ENCODE assay signal across 12 cellular contexts in genomic region chr18:41075212-41075611, GRCh38.
DNase-seq lines count a peak whose midpoint lies in the region; ATAC-seq, FAIRE-seq and TF ChIP-seq lines count a peak whose summit lies in the region.
"Had no signal": no experiment of that assay in that cellular context is flagged by ENCODE, and none has a peak within 500 bp of the region (broad histone marks: within the 10 kb centered on the region; RNA-seq: fewer than 3 reads in every experiment).

No MANE protein-coding gene starts in this region.

- no peaks in the 10 kb centered on the region for H3K9me3 ChIP-seq in GM12878 (replicated peaks; ENCODE audit: control insufficient read depth, insufficient read depth, low read length)
- no peaks in the 10 kb centered on the region for H3K9me3 ChIP-seq in pancreas

- intact Hi-C loops in GM12878 (cut with micrococcal nuclease; ENCODE audit: unreplicated experiment): no loop called here
- intact Hi-C loops in pancreas (cut with DNase I): no loop called here

- no peak overlapping the region for H2AFZ ChIP-seq in GM12878 (ENCODE audit: control insufficient read depth, low read depth, low read length)

- DNase-seq in AG04449 (ENCODE audit: low read depth, low spot score) (peak; percentile 60), HT1080 (ENCODE audit: low read depth) (peak; percentile 55), GM12878 (ENCODE audit: low read depth, low spot score) (no peak), kidney epithelial cell (ENCODE audit: low read depth) (peak; percentile 35), pancreas (no peak), hypothalamus (lab: John Stamatoyannopoulos, UW) (no peak), LoVo (ENCODE audit: low spot score) (no peak)
- DNase-seq: activated B cell treated with CpG ODN at 0.5 μM for 24 hours, amygdala, NCI-H446 treated with DMSO at 0.1 percent for 48 hours, tibial artery had no signal

- no peak for TF ChIP-seq RAD21 in GM12878 (IDR thresholded peaks at IDR 0.05; ENCODE audit: insufficient read depth, low read depth, low read length)

- SMC1A ChIA-PET in GM12878 (lab: Charles Lee; ENCODE audit: uncharacterized antibody, unreplicated experiment): interaction anchor here (0.9 to 2.3 kb wide), 4 partner anchors 13 to 78 kb away, joined by 3 to 10 read pairs (median 4); no protein-coding TSS in a partner anchor

- H3K79me2 ChIP-seq in GM12878 (ENCODE audit: control insufficient read depth, insufficient read depth, low read length): no peaks in the 10 kb centered on the region

- 0% methylated on average over 1 of the region's 1 CpG for WGBS in GM12878 (ENCODE audit: insufficient coverage, insufficient replicate concordance, low lambda C conversion rate, missing lambda C conversion rate)
- 13 to 15% methylated on average over 1 of the region's 1 CpG for WGBS in pancreas, 2 donors

- POLR2A ChIA-PET in AG04449 (lab: Yijun Ruan, JAX) (no interaction called here), GM12878 (lab: Charles Lee) (no interaction called here)

- RAD21 ChIA-PET in GM12878 (lab: Charles Lee; ENCODE audit: unreplicated experiment): no interaction called here

- H4K20me1 ChIP-seq in GM12878 (ENCODE audit: control insufficient read depth, insufficient read depth): no peaks in the 10 kb centered on the region

- BruUV-seq in GM12878 (replicated peaks; lab: Mats Ljungman, UMichigan): no TSS peak

- H3K27me3 ChIP-seq in GM12878 (replicated peaks in 1 of 2; ENCODE audit: control insufficient read depth in 2 of 2, insufficient read depth in 2 of 2, low read length in 1 of 2) (no peaks in the 10 kb centered on the region), kidney epithelial cell (ENCODE audit: control insufficient read depth, insufficient read depth, low read length) (no peaks in the 10 kb centered on the region), pancreas (no peaks in the 10 kb centered on the region)
- H3K27me3 ChIP-seq: tibial artery had no signal

- H3K9ac ChIP-seq in GM12878 (ENCODE audit: control insufficient read depth, insufficient read depth, low read length): no peak overlapping the region

- H3K36me3 ChIP-seq in GM12878 (ENCODE audit: control insufficient read depth in 2 of 2, insufficient read depth in 2 of 2, low read length in 1 of 2): no peaks in the 10 kb centered on the region
- no peaks in the 10 kb centered on the region for H3K36me3 ChIP-seq in kidney epithelial cell (ENCODE audit: control insufficient read depth, insufficient read depth, low read length)
- no peaks in the 10 kb centered on the region for H3K36me3 ChIP-seq in pancreas
- H3K36me3 ChIP-seq: tibial artery had no signal

- ATAC-seq in GM12878 (peak; percentile 88), HG03139 (IDR thresholded peaks at IDR 0.05; ENCODE audit: unreplicated experiment) (no peak), pancreas (no peak)

- TF ChIP-seq EP300 in GM12878 (IDR thresholded peaks at IDR 0.05; ENCODE audit: borderline replicate concordance in 1 of 2, control insufficient read depth in 1 of 2, low read depth in 2 of 2, low read length in 2 of 2): no peak

- in situ Hi-C loops in GM12878 (cut with MboI): no loop called here

- CTCF ChIA-PET in AG04449 (lab: Yijun Ruan, JAX) (no interaction called here), GM12878 (lab: Yijun Ruan, JAX) (no interaction called here)

- no peak overlapping the region for H3K4me3 ChIP-seq in AG04449 (ENCODE audit: low read depth, low read length)
- H3K4me3 ChIP-seq in GM12878: no peak overlapping the region
- no peak overlapping the region for H3K4me3 ChIP-seq in kidney epithelial cell (ENCODE audit: low read depth, low read length)
- H3K4me3 ChIP-seq in pancreas: no peak overlapping the region
- H3K4me3 ChIP-seq: tibial artery had no signal

- TF ChIP-seq CTCF in AG04449 (IDR thresholded peaks at IDR 0.05; ENCODE audit: insufficient read depth, low read length, missing control alignments) (no peak), GM12878 (IDR thresholded peaks at IDR 0.05 in 2 of 3, conservative IDR thresholded peaks at IDR 0.05 in 1 of 3; ENCODE audit: control insufficient read depth in 2 of 3, extremely low read depth in 1 of 3, insufficient read depth in 1 of 3, low read depth in 3 of 3, low read length in 3 of 3) (no peak), kidney epithelial cell (IDR thresholded peaks at IDR 0.05; ENCODE audit: insufficient read depth, low read length, poor library complexity, severe bottlenecking) (no peak), pancreas (IDR thresholded peaks at IDR 0.05) (no peak)

- H3K4me1 ChIP-seq in GM12878 (ENCODE audit: control insufficient read depth, insufficient read depth, low read length) (no peaks in the 10 kb centered on the region), pancreas (no peaks in the 10 kb centered on the region)
- H3K4me1 ChIP-seq: tibial artery had no signal

- H3K27ac ChIP-seq in GM12878 (ENCODE audit: control insufficient read depth, insufficient read depth) (no peak overlapping the region), pancreas (no peak overlapping the region)
- H3K27ac ChIP-seq: tibial artery had no signal

- no peak overlapping the region for H3K4me2 ChIP-seq in GM12878 (ENCODE audit: control insufficient read depth, insufficient read depth)

- FAIRE-seq in GM12878 (lab: Jason Lieb, UNC) (no peak), pancreas (lab: Jason Lieb, UNC) (no peak)

- no peak for TF ChIP-seq POLR2A in GM12878 (IDR thresholded peaks at IDR 0.05; ENCODE audit: low read depth, low read length)

TF ChIP-seq in GM12878, 131 proteins besides CTCF, POLR2A, EP300 and RAD21:
- TF ChIP-seq POLR2AphosphoS5 (IDR thresholded peaks at IDR 0.05; ENCODE audit: low read length) (no peak), YY1 (IDR thresholded peaks at IDR 0.05; ENCODE audit: low read depth, low read length) (no peak), MXI1 (IDR thresholded peaks at IDR 0.05; ENCODE audit: low read depth, low read length) (no peak), GATAD2B (conservative IDR thresholded peaks at IDR 0.05; ENCODE audit: low read depth) (no peak), LARP7 (IDR thresholded peaks at IDR 0.05) (no peak), PRDM15 (CRISPR knock-in tag; IDR thresholded peaks at IDR 0.05) (no peak), BCL11A (IDR thresholded peaks at IDR 0.05; ENCODE audit: low read depth, low read length) (no peak), BACH1 (IDR thresholded peaks at IDR 0.05; ENCODE audit: borderline replicate concordance) (no peak), DPF2 (IDR thresholded peaks at IDR 0.05) (peak; percentile 56), PBX3 (IDR thresholded peaks at IDR 0.05; ENCODE audit: insufficient replicate concordance, low read depth, low read length) (no peak), SPI1 (IDR thresholded peaks at IDR 0.05; ENCODE audit: borderline replicate concordance, insufficient read depth, low read depth, low read length) (peak; percentile 62; the same call in 1 of the 2 replicates), NRF1 (conservative IDR thresholded peaks at IDR 0.05; ENCODE audit: low read depth, low read length) (no peak)

Comparison
In these comparisons a context has a peak if more than half of its experiments do, and no peak if none do; other contexts are left out.
1. DNase-seq: peak in AG04449 (single experiment), HT1080 (single experiment) and kidney epithelial cell (single experiment); none in GM12878 (single experiment), pancreas (0 of 6), hypothalamus (0 of 51) and LoVo (single experiment).